1 cellular context compared by ENCODE assay signal in the genomic region with DNA sequence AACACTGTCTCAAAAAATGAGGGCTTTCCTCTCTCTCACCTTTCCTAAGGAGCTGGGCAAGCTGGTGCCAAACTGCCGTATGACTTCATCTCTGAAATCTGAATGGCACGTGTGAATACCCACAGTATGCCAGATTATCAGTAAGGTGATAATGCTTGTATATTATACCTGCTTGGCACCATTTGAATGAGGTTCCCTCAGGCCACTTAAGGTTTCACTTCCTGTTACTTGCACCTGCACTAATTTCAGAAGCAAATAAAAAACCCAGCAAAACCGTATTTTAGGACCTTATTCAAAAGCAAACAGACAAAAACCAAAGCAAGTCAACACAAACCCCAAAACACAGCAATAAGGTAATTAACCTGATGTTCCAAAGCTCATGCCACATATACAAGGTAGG.
TF ChIP-seq lines count a peak whose summit lies in the region.

No MANE protein-coding gene starts in this region.

TF ChIP-seq in SK-N-SH treated with all-trans-retinoic acid at 6 μM for 48 hours, 23 proteins besides CTCF, POLR2A, EP300 and RAD21 (continued from another document):
- TF ChIP-seq POU6F1 (CRISPR knock-in tag; IDR thresholded peaks at IDR 0.05; ENCODE audit: borderline replicate concordance, low read depth) (no peak), TOX (CRISPR knock-in tag; IDR thresholded peaks at IDR 0.05; ENCODE audit: borderline replicate concordance) (no peak)
TF ChIP-seq in SK-N-SH treated with all-trans-retinoic acid at 6 μM for 48 hours: peak in this region for 0.
